Comparison of ENCODE assay signal across 8 cellular contexts in the genomic region with DNA sequence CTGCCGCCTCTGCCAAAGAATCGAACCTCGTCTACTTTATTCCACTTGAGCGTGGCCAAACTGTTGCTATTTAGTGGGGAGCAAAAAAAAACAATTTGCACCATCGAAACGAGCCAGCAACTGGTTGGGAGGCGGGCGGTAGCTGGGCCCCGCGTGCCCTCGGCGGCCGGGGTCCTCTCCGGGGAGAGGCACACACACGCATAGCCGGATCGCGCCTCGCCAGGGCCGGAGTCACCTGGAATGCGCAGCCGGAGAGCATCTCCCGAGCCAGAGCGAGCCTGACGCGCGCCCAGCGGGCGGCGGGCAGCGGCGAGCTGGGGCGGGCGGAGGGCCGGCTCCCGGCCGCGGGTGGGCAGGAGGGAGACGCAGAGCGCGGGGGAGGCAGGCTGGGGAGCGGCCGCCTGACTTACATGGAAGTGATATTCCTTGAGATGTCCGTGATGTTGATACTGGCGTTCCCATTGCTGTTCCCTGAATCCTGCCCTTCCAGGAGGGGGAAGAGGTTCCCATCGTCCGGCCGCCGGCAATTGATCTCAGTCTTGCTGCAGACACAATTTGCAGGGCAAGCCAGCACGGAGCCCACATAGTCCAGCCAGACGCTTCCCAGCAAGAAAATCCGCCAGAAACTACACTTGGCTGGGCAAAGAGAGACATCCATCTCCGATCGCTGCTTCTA. TPM values are rescaled to one million over a fixed set of nuclear protein-coding genes. Genes with fewer than 3 reads are reported as not detected.
DNase-seq lines count a peak whose midpoint lies in the region; ATAC-seq and TF ChIP-seq lines count a peak whose summit lies in the region.

No MANE protein-coding gene starts in this region.

- DNase-seq in EL (peak; percentile 52), RWPE2 (ENCODE audit: low spot score) (no peak), foreskin keratinocyte (peak in 1 of 2 donors; percentile 23), osteocyte (ENCODE audit: extremely low spot score, unreplicated experiment) (no peak), NCI-H82 treated with DMSO at 0.1 percent for 48 hours (lab: John Stamatoyannopoulos, UW; ENCODE audit: unreplicated experiment) (no peak), HuH-7 (ENCODE audit: low spot score) (no peak)

- no peak overlapping the region for H3K4me3 ChIP-seq in RWPE2 (ENCODE audit: severe bottlenecking)

- H3K27me3 Mint-ChIP-seq in osteocyte (ENCODE audit: unreplicated experiment), result peaks cover 58% of the 10 kb centered on the region

- H3K9me3 Mint-ChIP-seq in osteocyte (ENCODE audit: unreplicated experiment), result no peaks in the 10 kb centered on the region

- H3K4me3 Mint-ChIP-seq in osteocyte (ENCODE audit: unreplicated experiment), result peak overlapping the region; percentile 57

- H3K36me3 ChIP-seq in RWPE2 (ENCODE audit: low read depth), result no peaks in the 10 kb centered on the region

- no peaks in the 10 kb centered on the region for H3K4me1 ChIP-seq in RWPE2 (ENCODE audit: insufficient read depth, poor library complexity, severe bottlenecking)
- no peaks in the 10 kb centered on the region for H3K4me1 ChIP-seq in foreskin keratinocyte

- no peak overlapping the region for H3K27ac Mint-ChIP-seq in osteocyte (ENCODE audit: unreplicated experiment)

- H3K27ac ChIP-seq in RWPE2 (ENCODE audit: poor library complexity, severe bottlenecking) (no peak overlapping the region), foreskin keratinocyte (no peak overlapping the region)

- H3K36me3 Mint-ChIP-seq in osteocyte (ENCODE audit: unreplicated experiment), result no peaks in the 10 kb centered on the region

- peak; percentile 82 for ATAC-seq in RWPE2 (ENCODE audit: low read depth)
- ATAC-seq in foreskin keratinocyte, result peak; percentile 74
- ATAC-seq in activated CD4-positive, CD25-positive, alpha-beta regulatory T cell treated with anti-CD3 and anti-CD28 coated beads, Interleukin-2, amount 50 U/mL, for 24 hours, result no peak
- ATAC-seq in HG03521 (IDR thresholded peaks at IDR 0.05; ENCODE audit: unreplicated experiment), result no peak

- no peaks in the 10 kb centered on the region for H3K9me3 ChIP-seq in RWPE2 (ENCODE audit: severe bottlenecking)

- H3K27me3 ChIP-seq in RWPE2 (ENCODE audit: insufficient read depth, poor library complexity, severe bottlenecking), result peaks cover 75% of the 10 kb centered on the region
- H3K27me3 ChIP-seq in foreskin keratinocyte, result peaks cover 60% of the 10 kb centered on the region

- no peak for TF ChIP-seq CTCF in RWPE2 (IDR thresholded peaks at IDR 0.05; ENCODE audit: poor library complexity, severe bottlenecking)
- no peak for TF ChIP-seq CTCF in foreskin keratinocyte (conservative IDR thresholded peaks at IDR 0.05)
- no peak for TF ChIP-seq CTCF in osteocyte (IDR thresholded peaks at IDR 0.05)

- peaks cover 18% of the 10 kb centered on the region for H3K4me1 Mint-ChIP-seq in osteocyte (ENCODE audit: unreplicated experiment)

RNA-seq across cellular contexts. Expression of gene NTRK3, which starts 0.9 kb away (rescaled TPM):
- total RNA-seq in foreskin keratinocyte, result not detected in 2 replicates
- polyA plus RNA-seq in foreskin keratinocyte, result not detected in 2 replicates
- not detected in 2 replicates for total RNA-seq in osteocyte

Comparison
In these comparisons a context has a peak if more than half of its experiments do, and no peak if none do; other contexts are left out.
1. ATAC-seq: peak in RWPE2 (single experiment) and foreskin keratinocyte (single experiment); none in activated CD4-positive, CD25-positive, alpha-beta regulatory T cell treated with anti-CD3 and anti-CD28 coated beads, Interleukin-2, amount 50 U/mL, for 24 hours (0 of 2) and HG03521 (single experiment).